In genomic region chr5:32202394-32202793, GRCh38 we compare ENCODE assay signal across 2 cellular contexts.
TF ChIP-seq lines count a peak whose summit lies in the region.

No MANE protein-coding gene starts in this region.

TF ChIP-seq in liver, 16 proteins besides CTCF, POLR2A, EP300 and RAD21:
- TF ChIP-seq, protein P1, sequence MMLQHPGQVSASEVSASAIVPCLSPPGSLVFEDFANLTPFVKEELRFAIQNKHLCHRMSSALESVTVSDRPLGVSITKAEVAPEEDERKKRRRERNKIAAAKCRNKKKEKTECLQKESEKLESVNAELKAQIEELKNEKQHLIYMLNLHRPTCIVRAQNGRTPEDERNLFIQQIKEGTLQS (IDR thresholded peaks at IDR 0.05): no peak
- TF ChIP-seq HNF4A (conservative IDR thresholded peaks at IDR 0.05) (peak in 1 of 2 donors; percentile 68), SP1 (IDR thresholded peaks at IDR 0.05) (peak; percentile 42), ZBTB33 (IDR thresholded peaks at IDR 0.05) (peak; percentile 71), YY1 (IDR thresholded peaks at IDR 0.05) (peak; percentile 51), EGR1 (IDR thresholded peaks at IDR 0.05; ENCODE audit: low read depth in 2 of 2) (peak in 1 of 2 donors; percentile 52), RXRA (IDR thresholded peaks at IDR 0.05) (peak; percentile 8 to 74), FOXA1 (IDR thresholded peaks at IDR 0.05) (no peak), MAX (IDR thresholded peaks at IDR 0.05) (peak; percentile 60), TAF1 (conservative IDR thresholded peaks at IDR 0.05) (no peak), JUND (IDR thresholded peaks at IDR 0.05) (peak; percentile 45 to 69)
- TF ChIP-seq, protein P2, sequence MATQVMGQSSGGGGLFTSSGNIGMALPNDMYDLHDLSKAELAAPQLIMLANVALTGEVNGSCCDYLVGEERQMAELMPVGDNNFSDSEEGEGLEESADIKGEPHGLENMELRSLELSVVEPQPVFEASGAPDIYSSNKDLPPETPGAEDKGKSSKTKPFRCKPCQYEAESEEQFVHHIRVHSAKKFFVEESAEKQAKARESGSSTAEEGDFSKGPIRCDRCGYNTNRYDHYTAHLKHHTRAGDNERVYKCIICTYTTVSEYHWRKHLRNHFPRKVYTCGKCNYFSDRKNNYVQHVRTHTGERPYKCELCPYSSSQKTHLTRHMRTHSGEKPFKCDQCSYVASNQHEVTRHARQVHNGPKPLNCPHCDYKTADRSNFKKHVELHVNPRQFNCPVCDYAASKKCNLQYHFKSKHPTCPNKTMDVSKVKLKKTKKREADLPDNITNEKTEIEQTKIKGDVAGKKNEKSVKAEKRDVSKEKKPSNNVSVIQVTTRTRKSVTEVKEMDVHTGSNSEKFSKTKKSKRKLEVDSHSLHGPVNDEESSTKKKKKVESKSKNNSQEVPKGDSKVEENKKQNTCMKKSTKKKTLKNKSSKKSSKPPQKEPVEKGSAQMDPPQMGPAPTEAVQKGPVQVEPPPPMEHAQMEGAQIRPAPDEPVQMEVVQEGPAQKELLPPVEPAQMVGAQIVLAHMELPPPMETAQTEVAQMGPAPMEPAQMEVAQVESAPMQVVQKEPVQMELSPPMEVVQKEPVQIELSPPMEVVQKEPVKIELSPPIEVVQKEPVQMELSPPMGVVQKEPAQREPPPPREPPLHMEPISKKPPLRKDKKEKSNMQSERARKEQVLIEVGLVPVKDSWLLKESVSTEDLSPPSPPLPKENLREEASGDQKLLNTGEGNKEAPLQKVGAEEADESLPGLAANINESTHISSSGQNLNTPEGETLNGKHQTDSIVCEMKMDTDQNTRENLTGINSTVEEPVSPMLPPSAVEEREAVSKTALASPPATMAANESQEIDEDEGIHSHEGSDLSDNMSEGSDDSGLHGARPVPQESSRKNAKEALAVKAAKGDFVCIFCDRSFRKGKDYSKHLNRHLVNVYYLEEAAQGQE (IDR thresholded peaks at IDR 0.05): peak; percentile 17
TF ChIP-seq in liver: peak in this region for 9.

TF ChIP-seq in HepG2, 621 proteins besides CTCF, POLR2A, EP300 and RAD21:
- no peak for TF ChIP-seq SNAPC5 (CRISPR knock-in tag; IDR thresholded peaks at IDR 0.05; ENCODE audit: borderline replicate concordance)
- no peak for TF ChIP-seq SSRP1 (CRISPR knock-in tag; IDR thresholded peaks at IDR 0.05)
- no peak for TF ChIP-seq RFX3 (CRISPR knock-in tag; IDR thresholded peaks at IDR 0.05)
- TF ChIP-seq, protein P3, sequence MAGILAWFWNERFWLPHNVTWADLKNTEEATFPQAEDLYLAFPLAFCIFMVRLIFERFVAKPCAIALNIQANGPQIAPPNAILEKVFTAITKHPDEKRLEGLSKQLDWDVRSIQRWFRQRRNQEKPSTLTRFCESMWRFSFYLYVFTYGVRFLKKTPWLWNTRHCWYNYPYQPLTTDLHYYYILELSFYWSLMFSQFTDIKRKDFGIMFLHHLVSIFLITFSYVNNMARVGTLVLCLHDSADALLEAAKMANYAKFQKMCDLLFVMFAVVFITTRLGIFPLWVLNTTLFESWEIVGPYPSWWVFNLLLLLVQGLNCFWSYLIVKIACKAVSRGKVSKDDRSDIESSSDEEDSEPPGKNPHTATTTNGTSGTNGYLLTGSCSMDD (CRISPR knock-in tag; IDR thresholded peaks at IDR 0.05): no peak
- TF ChIP-seq, protein P4, sequence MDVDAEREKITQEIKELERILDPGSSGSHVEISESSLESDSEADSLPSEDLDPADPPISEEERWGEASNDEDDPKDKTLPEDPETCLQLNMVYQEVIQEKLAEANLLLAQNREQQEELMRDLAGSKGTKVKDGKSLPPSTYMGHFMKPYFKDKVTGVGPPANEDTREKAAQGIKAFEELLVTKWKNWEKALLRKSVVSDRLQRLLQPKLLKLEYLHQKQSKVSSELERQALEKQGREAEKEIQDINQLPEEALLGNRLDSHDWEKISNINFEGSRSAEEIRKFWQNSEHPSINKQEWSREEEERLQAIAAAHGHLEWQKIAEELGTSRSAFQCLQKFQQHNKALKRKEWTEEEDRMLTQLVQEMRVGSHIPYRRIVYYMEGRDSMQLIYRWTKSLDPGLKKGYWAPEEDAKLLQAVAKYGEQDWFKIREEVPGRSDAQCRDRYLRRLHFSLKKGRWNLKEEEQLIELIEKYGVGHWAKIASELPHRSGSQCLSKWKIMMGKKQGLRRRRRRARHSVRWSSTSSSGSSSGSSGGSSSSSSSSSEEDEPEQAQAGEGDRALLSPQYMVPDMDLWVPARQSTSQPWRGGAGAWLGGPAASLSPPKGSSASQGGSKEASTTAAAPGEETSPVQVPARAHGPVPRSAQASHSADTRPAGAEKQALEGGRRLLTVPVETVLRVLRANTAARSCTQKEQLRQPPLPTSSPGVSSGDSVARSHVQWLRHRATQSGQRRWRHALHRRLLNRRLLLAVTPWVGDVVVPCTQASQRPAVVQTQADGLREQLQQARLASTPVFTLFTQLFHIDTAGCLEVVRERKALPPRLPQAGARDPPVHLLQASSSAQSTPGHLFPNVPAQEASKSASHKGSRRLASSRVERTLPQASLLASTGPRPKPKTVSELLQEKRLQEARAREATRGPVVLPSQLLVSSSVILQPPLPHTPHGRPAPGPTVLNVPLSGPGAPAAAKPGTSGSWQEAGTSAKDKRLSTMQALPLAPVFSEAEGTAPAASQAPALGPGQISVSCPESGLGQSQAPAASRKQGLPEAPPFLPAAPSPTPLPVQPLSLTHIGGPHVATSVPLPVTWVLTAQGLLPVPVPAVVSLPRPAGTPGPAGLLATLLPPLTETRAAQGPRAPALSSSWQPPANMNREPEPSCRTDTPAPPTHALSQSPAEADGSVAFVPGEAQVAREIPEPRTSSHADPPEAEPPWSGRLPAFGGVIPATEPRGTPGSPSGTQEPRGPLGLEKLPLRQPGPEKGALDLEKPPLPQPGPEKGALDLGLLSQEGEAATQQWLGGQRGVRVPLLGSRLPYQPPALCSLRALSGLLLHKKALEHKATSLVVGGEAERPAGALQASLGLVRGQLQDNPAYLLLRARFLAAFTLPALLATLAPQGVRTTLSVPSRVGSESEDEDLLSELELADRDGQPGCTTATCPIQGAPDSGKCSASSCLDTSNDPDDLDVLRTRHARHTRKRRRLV (CRISPR knock-in tag; IDR thresholded peaks at IDR 0.05): no peak
- no peak for TF ChIP-seq ARID2 (CRISPR knock-in tag; IDR thresholded peaks at IDR 0.05; ENCODE audit: borderline replicate concordance)
- TF ChIP-seq ARNT (IDR thresholded peaks at IDR 0.05): no peak
- no peak for TF ChIP-seq ZNF121 (CRISPR knock-in tag; IDR thresholded peaks at IDR 0.05)
- no peak for TF ChIP-seq ZNF329 (CRISPR knock-in tag; IDR thresholded peaks at IDR 0.05; ENCODE audit: low read depth)
- no peak for TF ChIP-seq ZBTB25 (CRISPR knock-in tag; IDR thresholded peaks at IDR 0.05)
- TF ChIP-seq ZNF256 (CRISPR knock-in tag; conservative IDR thresholded peaks at IDR 0.05): no peak
- no peak for TF ChIP-seq NR2C2 (CRISPR knock-in tag; IDR thresholded peaks at IDR 0.05; ENCODE audit: borderline replicate concordance)
- no peak for TF ChIP-seq NR1H2 (CRISPR knock-in tag; IDR thresholded peaks at IDR 0.05; ENCODE audit: borderline replicate concordance, low read depth)
- TF ChIP-seq ZNF343 (CRISPR knock-in tag; IDR thresholded peaks at IDR 0.05): no peak
- no peak for TF ChIP-seq TFAP4 (IDR thresholded peaks at IDR 0.05; ENCODE audit: borderline replicate concordance, low read depth)
- no peak for TF ChIP-seq PRDM15 (CRISPR knock-in tag; IDR thresholded peaks at IDR 0.05)
- TF ChIP-seq, protein P5, sequence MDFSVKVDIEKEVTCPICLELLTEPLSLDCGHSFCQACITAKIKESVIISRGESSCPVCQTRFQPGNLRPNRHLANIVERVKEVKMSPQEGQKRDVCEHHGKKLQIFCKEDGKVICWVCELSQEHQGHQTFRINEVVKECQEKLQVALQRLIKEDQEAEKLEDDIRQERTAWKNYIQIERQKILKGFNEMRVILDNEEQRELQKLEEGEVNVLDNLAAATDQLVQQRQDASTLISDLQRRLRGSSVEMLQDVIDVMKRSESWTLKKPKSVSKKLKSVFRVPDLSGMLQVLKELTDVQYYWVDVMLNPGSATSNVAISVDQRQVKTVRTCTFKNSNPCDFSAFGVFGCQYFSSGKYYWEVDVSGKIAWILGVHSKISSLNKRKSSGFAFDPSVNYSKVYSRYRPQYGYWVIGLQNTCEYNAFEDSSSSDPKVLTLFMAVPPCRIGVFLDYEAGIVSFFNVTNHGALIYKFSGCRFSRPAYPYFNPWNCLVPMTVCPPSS (IDR thresholded peaks at IDR 0.05): no peak
- TF ChIP-seq ZMYM2 (CRISPR knock-in tag; IDR thresholded peaks at IDR 0.05): no peak
- no peak for TF ChIP-seq ZNF431 (CRISPR knock-in tag; IDR thresholded peaks at IDR 0.05; ENCODE audit: borderline replicate concordance, low read depth)
- TF ChIP-seq MLLT10 (CRISPR knock-in tag; IDR thresholded peaks at IDR 0.05): no peak
